ENCODE assay signal across 24 cellular contexts in genomic region chr3:96264701-96265100, GRCh38.
"Had no signal": no experiment of that assay in that cellular context is flagged by ENCODE, and none has a peak within 500 bp of the region (broad histone marks: within the 10 kb centered on the region; RNA-seq: fewer than 3 reads in every experiment).

No MANE protein-coding gene starts in this region.

- H3K4me3 ChIP-seq: K562, SJSA1, SK-N-MC had no signal

- H3K9ac ChIP-seq: KMS-11 had no signal

- ATAC-seq: K562, Panc1, Right ventricle myocardium inferior had no signal

- DNase-seq: Kasumi-1, MM.1S, NCI-H1092 treated with DMSO at 0.1 percent for 48 hours, NCI-H1436, NCI-H187, NCI-H2029, NCI-H2081 treated with DMSO at 0.1 percent for 48 hours, NCI-H2171, NCI-H226, NCI-H446, NCI-H510A, NCI-H524 treated with DMSO at 0.1 percent for 48 hours, NCI-H69, NCI-H774, SHP77 treated with DMSO at 0.1 percent for 48 hours had no signal

- FAIRE-seq: HTR-8/SVneo, K562 had no signal

- H3K27ac ChIP-seq: HL-60, KMS-11, RWPE1, SJSA1, SK-N-MC had no signal

- H3K4me2 ChIP-seq: KMS-11 had no signal

- H3K4me1 ChIP-seq: SJSA1 had no signal

- H3K27me3 ChIP-seq: SJSA1 had no signal

- H3K9me3 ChIP-seq: SJSA1 had no signal

- H3K36me3 ChIP-seq: SJSA1 had no signal
